Comparison of ENCODE assay signal across 9 cellular contexts in the genomic region with DNA sequence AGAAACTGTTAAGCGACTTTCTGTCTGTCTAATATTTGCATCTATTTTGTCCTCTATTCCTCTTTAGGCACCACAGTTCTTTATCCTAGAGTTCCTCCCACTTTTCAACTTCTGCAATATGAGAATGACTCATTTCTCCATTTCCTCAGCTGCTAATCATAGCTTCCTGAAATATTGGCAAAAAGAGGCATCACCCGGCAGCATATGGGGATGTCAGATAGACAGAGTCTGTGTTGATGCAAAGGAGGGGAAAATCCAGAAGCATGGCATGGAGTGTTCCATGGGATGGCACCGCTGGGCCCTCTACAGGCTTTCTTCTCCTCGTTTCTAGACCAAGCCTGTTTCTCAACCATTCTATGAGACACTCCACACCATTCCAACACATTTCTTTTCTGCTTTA.
DNase-seq lines count a peak whose midpoint lies in the region; ATAC-seq and TF ChIP-seq lines count a peak whose summit lies in the region.
"Had no signal": no experiment of that assay in that cellular context is flagged by ENCODE, and none has a peak within 500 bp of the region (broad histone marks: within the 10 kb centered on the region; RNA-seq: fewer than 3 reads in every experiment).

No MANE protein-coding gene starts in this region.

- TF ChIP-seq CTCF in RWPE1 (conservative IDR thresholded peaks at IDR 0.05; ENCODE audit: low read depth), result no peak

- H3K4me3 Mint-ChIP-seq in activated naive CD4-positive, alpha-beta T cell treated with anti-CD3 and anti-CD28 coated beads, Interleukin-2, amount 50 U/mL, for 24 hours, result peak overlapping the region; percentile 54
- H3K4me3 Mint-ChIP-seq in effector memory CD8-positive, alpha-beta T cell, result no peak overlapping the region
- H3K4me3 Mint-ChIP-seq in stimulated activated naive B cell treated with anti-CD40 and anti-IgM and Interleukin-4, amounts not matched to agents 10 μg/mL and 1 μg/mL and 100 μg/mL, for 72 hours, result peak overlapping the region; percentile 29 to 46

- H3K27ac ChIP-seq in RWPE1, result no peak overlapping the region
- H3K27ac ChIP-seq: vagina had no signal

- peaks cover 11% of the 10 kb centered on the region for H3K9me3 Mint-ChIP-seq in activated naive CD4-positive, alpha-beta T cell treated with anti-CD3 and anti-CD28 coated beads, Interleukin-2, amount 50 U/mL, for 24 hours
- H3K9me3 Mint-ChIP-seq in effector memory CD8-positive, alpha-beta T cell, result peaks cover 0 to 2% of the 10 kb centered on the region in 2 donors
- H3K9me3 Mint-ChIP-seq in stimulated activated naive B cell treated with anti-CD40 and anti-IgM and Interleukin-4, amounts not matched to agents 10 μg/mL and 1 μg/mL and 100 μg/mL, for 72 hours, result peaks cover 16 to 22% of the 10 kb centered on the region in 2 donors

- no peak for ATAC-seq in effector memory CD8-positive, alpha-beta T cell (replicated peaks)
- peak; percentile 3 to 7 for ATAC-seq in stimulated activated naive B cell treated with anti-CD40 and anti-IgM and Interleukin-4, amounts not matched to agents 10 μg/mL and 1 μg/mL and 100 μg/mL, for 72 hours (replicated peaks)
- no peak for ATAC-seq in GM18520 (IDR thresholded peaks at IDR 0.05; ENCODE audit: unreplicated experiment)
- no peak for ATAC-seq in HG03097 (IDR thresholded peaks at IDR 0.05; ENCODE audit: low FRiP score, unreplicated experiment)
- ATAC-seq in GM18907 (IDR thresholded peaks at IDR 0.05; ENCODE audit: unreplicated experiment), result no peak

- peak overlapping the region; percentile 87 for H3K27ac Mint-ChIP-seq in activated naive CD4-positive, alpha-beta T cell treated with anti-CD3 and anti-CD28 coated beads, Interleukin-2, amount 50 U/mL, for 24 hours
- peak overlapping the region; percentile 59 for H3K27ac Mint-ChIP-seq in effector memory CD8-positive, alpha-beta T cell
- peak overlapping the region; percentile 82 for H3K27ac Mint-ChIP-seq in stimulated activated naive B cell treated with anti-CD40 and anti-IgM and Interleukin-4, amounts not matched to agents 10 μg/mL and 1 μg/mL and 100 μg/mL, for 72 hours

- CTCF ChIA-PET in RWPE1 (lab: Yijun Ruan, JAX), result interaction anchor here (0.6 kb wide), 1 partner anchor 302 kb away, joined by 5 read pairs; no protein-coding TSS in a partner anchor

- no peak for DNase-seq in activated naive CD4-positive, alpha-beta T cell (lab: John Stamatoyannopoulos, UW)
- DNase-seq in RWPE1 (ENCODE audit: low spot score), result peak; percentile 32
- DNase-seq in effector memory CD8-positive, alpha-beta T cell, result no peak
- DNase-seq in stimulated activated naive B cell treated with anti-CD40 and anti-IgM and Interleukin-4, amounts not matched to agents 10 μg/mL and 1 μg/mL and 100 μg/mL, for 72 hours, result no peak

- H3K27me3 Mint-ChIP-seq in activated naive CD4-positive, alpha-beta T cell treated with anti-CD3 and anti-CD28 coated beads, Interleukin-2, amount 50 U/mL, for 24 hours, result no peaks in the 10 kb centered on the region
- no peaks in the 10 kb centered on the region for H3K27me3 Mint-ChIP-seq in effector memory CD8-positive, alpha-beta T cell
- no peaks in the 10 kb centered on the region for H3K27me3 Mint-ChIP-seq in stimulated activated naive B cell treated with anti-CD40 and anti-IgM and Interleukin-4, amounts not matched to agents 10 μg/mL and 1 μg/mL and 100 μg/mL, for 72 hours

- H3K36me3 Mint-ChIP-seq in activated naive CD4-positive, alpha-beta T cell treated with anti-CD3 and anti-CD28 coated beads, Interleukin-2, amount 50 U/mL, for 24 hours, result peaks cover 26% of the 10 kb centered on the region
- peaks cover 7% of the 10 kb centered on the region for H3K36me3 Mint-ChIP-seq in effector memory CD8-positive, alpha-beta T cell (ENCODE audit: insufficient read depth)
- H3K36me3 Mint-ChIP-seq in stimulated activated naive B cell treated with anti-CD40 and anti-IgM and Interleukin-4, amounts not matched to agents 10 μg/mL and 1 μg/mL and 100 μg/mL, for 72 hours, result peaks cover 58 to 74% of the 10 kb centered on the region in 2 donors

- H3K4me1 Mint-ChIP-seq in activated naive CD4-positive, alpha-beta T cell treated with anti-CD3 and anti-CD28 coated beads, Interleukin-2, amount 50 U/mL, for 24 hours, result peaks cover 73% of the 10 kb centered on the region
- peaks cover 58 to 82% of the 10 kb centered on the region in 2 donors for H3K4me1 Mint-ChIP-seq in effector memory CD8-positive, alpha-beta T cell (ENCODE audit: low read depth in 2 of 2)
- peaks cover 64 to 89% of the 10 kb centered on the region in 2 donors for H3K4me1 Mint-ChIP-seq in stimulated activated naive B cell treated with anti-CD40 and anti-IgM and Interleukin-4, amounts not matched to agents 10 μg/mL and 1 μg/mL and 100 μg/mL, for 72 hours

- POLR2A ChIA-PET in RWPE1 (lab: Yijun Ruan, JAX; ENCODE audit: low non-redundant PET), result no interaction called here

Comparison
In these comparisons a context has a peak if more than half of its experiments do, and no peak if none do; other contexts are left out.
1. H3K4me3 Mint-ChIP-seq: peak in activated naive CD4-positive, alpha-beta T cell treated with anti-CD3 and anti-CD28 coated beads, Interleukin-2, amount 50 U/mL, for 24 hours (single experiment) and stimulated activated naive B cell treated with anti-CD40 and anti-IgM and Interleukin-4, amounts not matched to agents 10 μg/mL and 1 μg/mL and 100 μg/mL, for 72 hours (2 of 2); none in effector memory CD8-positive, alpha-beta T cell (0 of 2).
2. ATAC-seq: peak in stimulated activated naive B cell treated with anti-CD40 and anti-IgM and Interleukin-4, amounts not matched to agents 10 μg/mL and 1 μg/mL and 100 μg/mL, for 72 hours (2 of 2); none in effector memory CD8-positive, alpha-beta T cell (single experiment), GM18520 (single experiment), HG03097 (single experiment) and GM18907 (single experiment).
3. Peak in every context shown above with its lines, with median percentiles within 50 percentile points of each other: H3K27ac Mint-ChIP-seq.